ENCODE assay signal across 10 cellular contexts in the genomic region with DNA sequence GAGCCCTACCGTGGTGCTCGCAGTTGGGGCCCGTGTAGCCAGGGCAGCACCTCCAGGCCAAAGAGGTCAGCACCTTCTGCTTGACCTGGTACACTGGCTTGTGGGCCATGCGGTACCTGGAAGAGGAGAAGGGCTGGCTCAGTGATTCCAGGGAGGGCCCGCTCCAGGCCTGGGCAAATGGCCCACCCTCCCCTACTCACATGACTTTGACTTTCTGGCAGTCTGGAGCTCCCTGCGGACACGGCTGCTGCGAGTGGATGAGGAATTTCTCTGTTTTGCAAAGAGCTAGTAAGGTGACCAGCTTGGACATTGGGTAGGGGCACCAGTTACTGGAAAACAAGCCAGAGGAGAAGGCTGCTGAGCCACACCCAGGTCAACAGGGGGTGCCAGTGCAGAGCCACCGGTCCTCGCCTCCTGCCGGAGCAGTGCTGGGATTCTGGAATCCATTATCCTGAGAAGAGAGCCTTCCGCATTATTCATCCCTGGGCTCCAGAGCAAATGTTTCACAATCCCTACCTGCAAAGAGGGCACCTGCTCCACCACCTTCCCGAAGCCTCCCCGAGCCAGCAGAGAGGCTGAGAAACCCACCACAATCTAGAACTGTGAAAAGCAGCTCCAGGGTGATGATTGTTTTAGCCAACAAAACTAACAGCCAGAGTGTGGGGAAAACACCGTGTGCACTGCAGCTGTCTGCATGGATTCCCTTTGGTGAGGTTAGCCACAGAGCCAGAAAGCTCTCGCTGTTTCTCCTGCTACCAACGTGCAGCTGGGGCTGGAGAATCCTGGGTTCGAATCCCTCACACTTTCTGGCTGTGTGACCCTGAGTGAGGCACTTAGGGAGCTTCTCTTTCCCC. TPM values are rescaled to one million over a fixed set of nuclear protein-coding genes. Genes with fewer than 3 reads are reported as not detected.
DNase-seq lines count a peak whose midpoint lies in the region; ATAC-seq and TF ChIP-seq lines count a peak whose summit lies in the region.
"Had no signal": no experiment of that assay in that cellular context is flagged by ENCODE, and none has a peak within 500 bp of the region (broad histone marks: within the 10 kb centered on the region; RNA-seq: fewer than 3 reads in every experiment).

No MANE protein-coding gene starts in this region.

- in situ Hi-C loops in astrocyte of the cerebellum (cut with HindIII; ENCODE audit: low sequenced_read_pairs), result no loop called here

- POLR2A ChIA-PET in GM10248 (lab: Yijun Ruan, JAX), result no interaction called here

- H3K27ac Mint-ChIP-seq in activated T-helper 2 cell treated with anti-CD3 and anti-CD28 coated beads, Interferon-gamma antibody, Interleukin-2, Interleukin-4, amounts not matched to agents 10 μg/mL and 5 μg/mL and 100 μg/mL, durations not matched to agents 14 hours and 24 hours and 36 hours, result no peak overlapping the region

- H3K4me1 Mint-ChIP-seq in activated T-helper 2 cell treated with anti-CD3 and anti-CD28 coated beads, Interferon-gamma antibody, Interleukin-2, Interleukin-4, amounts not matched to agents 10 μg/mL and 5 μg/mL and 100 μg/mL, durations not matched to agents 14 hours and 24 hours and 36 hours (ENCODE audit: low read depth), result peaks cover 4% of the 10 kb centered on the region

- H3K4me3 ChIP-seq in astrocyte of the cerebellum (ENCODE audit: low read depth, low read length), result no peak overlapping the region
- H3K4me3 ChIP-seq in tibial artery, result peak overlapping the region in 1 of 2 donors; percentile 16
- H3K4me3 ChIP-seq: lung had no signal

- peak; percentile 41 for TF ChIP-seq CTCF in astrocyte of the cerebellum (IDR thresholded peaks at IDR 0.05; ENCODE audit: low read depth, low read length, missing control alignments)
- TF ChIP-seq CTCF in tibial artery (IDR thresholded peaks at IDR 0.05), result peak; percentile 26 to 37
- no peak for TF ChIP-seq CTCF in GM10248 (IDR thresholded peaks at IDR 0.05; ENCODE audit: control extremely low read depth, extremely low read depth, low read depth, missing control alignments)

- ATAC-seq in GM21528 (IDR thresholded peaks at IDR 0.05; ENCODE audit: low FRiP score, unreplicated experiment), result no peak

- H3K36me3 ChIP-seq in tibial artery, result peaks cover 0 to 19% (median 0%) of the 10 kb centered on the region in 3 donors

- peaks cover 3 to 44% (median 26%) of the 10 kb centered on the region in 4 donors for H3K4me1 ChIP-seq in tibial artery

- H3K4me3 Mint-ChIP-seq in activated T-helper 2 cell treated with anti-CD3 and anti-CD28 coated beads, Interferon-gamma antibody, Interleukin-2, Interleukin-4, amounts not matched to agents 10 μg/mL and 5 μg/mL and 100 μg/mL, durations not matched to agents 14 hours and 24 hours and 36 hours (ENCODE audit: low read depth), result no peak overlapping the region

- no peaks in the 10 kb centered on the region for H3K9me3 Mint-ChIP-seq in activated T-helper 2 cell treated with anti-CD3 and anti-CD28 coated beads, Interferon-gamma antibody, Interleukin-2, Interleukin-4, amounts not matched to agents 10 μg/mL and 5 μg/mL and 100 μg/mL, durations not matched to agents 14 hours and 24 hours and 36 hours

- intact Hi-C loops in tibial artery (cut with DNase I; ENCODE audit: low total_unique reads), result no loop called here
- intact Hi-C loops in activated T-helper 2 cell treated with anti-CD3 and anti-CD28 coated beads, Interferon-gamma antibody, Interleukin-2, Interleukin-4, amounts not matched to agents 10 μg/mL and 5 μg/mL and 100 μg/mL, durations not matched to agents 14 hours and 24 hours and 36 hours (cut with micrococcal nuclease), result no loop called here

- peak overlapping the region; percentile 60 to 68 for H3K27ac ChIP-seq in tibial artery

- DNase-seq in NCI-H1092 treated with DMSO at 0.1 percent for 48 hours (lab: John Stamatoyannopoulos, UW) (peak; percentile 33), NCI-H1092 (lab: John Stamatoyannopoulos, UW) (no peak), astrocyte of the cerebellum (ENCODE audit: low read depth) (no peak), iPS-NIHi11 (ENCODE audit: low spot score) (peak; percentile 72), tibial artery (peak; percentile 63 to 86), GM10248 (ENCODE audit: extremely low spot score) (no peak)
- DNase-seq in activated T-helper 2 cell treated with anti-CD3 and anti-CD28 coated beads, Interferon-gamma antibody, Interleukin-2, Interleukin-4, amounts not matched to agents 10 μg/mL and 5 μg/mL and 100 μg/mL, durations not matched to agents 14 hours and 24 hours and 36 hours (ENCODE audit: low spot score), result no peak

- H3K36me3 Mint-ChIP-seq in activated T-helper 2 cell treated with anti-CD3 and anti-CD28 coated beads, Interferon-gamma antibody, Interleukin-2, Interleukin-4, amounts not matched to agents 10 μg/mL and 5 μg/mL and 100 μg/mL, durations not matched to agents 14 hours and 24 hours and 36 hours (ENCODE audit: low read depth), result no peaks in the 10 kb centered on the region

- H3K9me3 ChIP-seq in tibial artery, result no peaks in the 10 kb centered on the region

- CTCF ChIA-PET in GM10248 (lab: Yijun Ruan, JAX), result interaction anchor here (1.1 to 12.8 kb wide), 4 partner anchors 9 to 18 kb away, joined by 3 to 238 read pairs (median 4); partner anchors contain the start of genes ADIRF, MMRN2 and SNCG

- H3K27me3 Mint-ChIP-seq in activated T-helper 2 cell treated with anti-CD3 and anti-CD28 coated beads, Interferon-gamma antibody, Interleukin-2, Interleukin-4, amounts not matched to agents 10 μg/mL and 5 μg/mL and 100 μg/mL, durations not matched to agents 14 hours and 24 hours and 36 hours (ENCODE audit: low read depth), result peaks cover 10% of the 10 kb centered on the region

- no peaks in the 10 kb centered on the region for H3K27me3 ChIP-seq in tibial artery

RNA-seq across cellular contexts. Expression of gene MMRN2, which starts 11.8 kb away (rescaled TPM):
- total RNA-seq in activated T-helper 2 cell treated with anti-CD3 and anti-CD28 coated beads, Interferon-gamma antibody, Interleukin-2, Interleukin-4, amounts not matched to agents 10 μg/mL and 5 μg/mL and 100 μg/mL, durations not matched to agents 14 hours and 24 hours and 36 hours, result not detected in 2 replicates

RNA-seq across cellular contexts. Expression of gene SNCG, which starts 12.8 kb away (rescaled TPM):
- not detected in 2 replicates for total RNA-seq in activated T-helper 2 cell treated with anti-CD3 and anti-CD28 coated beads, Interferon-gamma antibody, Interleukin-2, Interleukin-4, amounts not matched to agents 10 μg/mL and 5 μg/mL and 100 μg/mL, durations not matched to agents 14 hours and 24 hours and 36 hours

RNA-seq across cellular contexts. Expression of gene ADIRF, which starts 22.7 kb away (rescaled TPM):
- not detected in 2 replicates for total RNA-seq in activated T-helper 2 cell treated with anti-CD3 and anti-CD28 coated beads, Interferon-gamma antibody, Interleukin-2, Interleukin-4, amounts not matched to agents 10 μg/mL and 5 μg/mL and 100 μg/mL, durations not matched to agents 14 hours and 24 hours and 36 hours
- total RNA-seq: astrocyte had no signal

Comparison
In these comparisons a context has a peak if more than half of its experiments do, and no peak if none do; other contexts are left out.
1. DNase-seq: peak in NCI-H1092 treated with DMSO at 0.1 percent for 48 hours (single experiment), iPS-NIHi11 (single experiment) and tibial artery (2 of 2); none in NCI-H1092 (single experiment), astrocyte of the cerebellum (single experiment), activated T-helper 2 cell treated with anti-CD3 and anti-CD28 coated beads, Interferon-gamma antibody, Interleukin-2, Interleukin-4, amounts not matched to agents 10 μg/mL and 5 μg/mL and 100 μg/mL, durations not matched to agents 14 hours and 24 hours and 36 hours (single experiment) and GM10248 (single experiment).